Comparison of ENCODE assay signal across 30 cellular contexts in the genomic region with DNA sequence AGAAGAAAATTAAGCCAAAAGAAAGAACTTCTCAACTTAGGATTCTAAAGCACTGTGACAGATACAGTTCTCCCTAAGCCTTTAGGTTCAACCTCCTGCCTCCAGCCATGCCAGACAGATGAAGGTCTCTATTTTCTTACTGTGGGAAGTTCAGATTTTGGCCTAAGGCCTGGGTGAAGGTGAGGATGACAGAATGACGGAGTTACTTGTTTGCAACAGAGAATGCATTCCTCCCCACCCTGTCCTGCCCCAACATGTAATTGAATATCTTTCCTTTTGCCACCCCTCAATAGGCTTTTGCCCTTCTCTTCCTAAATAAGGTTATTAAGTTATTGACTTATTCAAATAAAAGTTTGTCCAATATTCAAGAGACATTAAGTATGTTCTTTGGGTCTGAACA. TPM values are rescaled to one million over a fixed set of nuclear protein-coding genes. Genes with fewer than 3 reads are reported as not detected.
"Had no signal": no experiment of that assay in that cellular context is flagged by ENCODE, and none has a peak within 500 bp of the region (broad histone marks: within the 10 kb centered on the region; RNA-seq: fewer than 3 reads in every experiment).

No MANE protein-coding gene starts in this region.

- H3K4me3 ChIP-seq: left ventricle myocardium inferior, lung, mucosa of descending colon, pancreas, prostate gland, skin epidermis, suprapubic skin, thoracic aorta, tibial artery, upper lobe of right lung had no signal

- DNase-seq: hypothalamus; immature natural killer cell; left ventricle myocardium inferior; midbrain; mucosa of descending colon; naive thymus-derived CD4-positive, alpha-beta T cell; pancreas; posterior cingulate gyrus; retina; right cardiac atrium; stimulated activated CD4-positive, alpha-beta T cell treated with anti-CD3 and anti-CD28 coated beads, Interleukin-12 subunit alpha, Interleukin-12 subunit beta, amount 100 ng/mL, for 4 hours; stimulated activated CD4-positive, alpha-beta T cell treated with anti-CD3 and anti-CD28 coated beads, Interleukin-15, amount 100 ng/mL, for 24 hours; stimulated activated CD4-positive, alpha-beta T cell treated with anti-CD3 and anti-CD28 coated beads, Interleukin-2, amount 100 ng/mL, for 24 hours; stimulated activated CD4-positive, alpha-beta T cell treated with anti-CD3 and anti-CD28 coated beads, Interleukin-4, amount 100 ng/mL, for 24 hours; stimulated activated naive CD4-positive, alpha-beta T cell; tibial artery; trophoblast cell; upper lobe of right lung had no signal

- H3K27me3 Mint-ChIP-seq: stimulated activated naive CD8-positive, alpha-beta T cell treated with anti-CD3 and anti-CD28 coated beads, Interleukin-15, Interleukin-2, amounts not matched to agents 100 ng/mL and 50 ng/mL, for 24 hours had no signal

- ATAC-seq: mucosa of descending colon; naive thymus-derived CD4-positive, alpha-beta T cell; natural killer cell treated with Interleukin-12 subunit alpha and Interleukin-12 subunit beta and Interleukin-15 and Interleukin-18, amount 100 ng/mL, for 72 hours; pancreas; right cardiac atrium; sciatic nerve; stimulated activated effector memory CD8-positive, alpha-beta T cell treated with anti-CD3 and anti-CD28 coated beads, Interleukin-12 subunit alpha, Interleukin-12 subunit beta, amount 100 ng/mL, for 72 hours; upper lobe of right lung had no signal

- H3K4me1 Mint-ChIP-seq: immature natural killer cell had no signal

- H3K27me3 ChIP-seq: suprapubic skin, tibial artery, upper lobe of right lung had no signal

- H3K9me3 ChIP-seq: left ventricle myocardium inferior, mucosa of descending colon, pancreas, prostate gland, suprapubic skin, thoracic aorta, tibial artery, upper lobe of right lung had no signal

- H3K4me3 Mint-ChIP-seq: immature natural killer cell; memory B cell; naive thymus-derived CD4-positive, alpha-beta T cell; natural killer cell treated with Interleukin-12 subunit alpha and Interleukin-12 subunit beta and Interleukin-15 and Interleukin-18, amount 100 ng/mL, for 72 hours; stimulated activated effector memory CD8-positive, alpha-beta T cell treated with anti-CD3 and anti-CD28 coated beads, Interleukin-12 subunit alpha, Interleukin-12 subunit beta, amount 100 ng/mL, for 72 hours; stimulated activated naive CD8-positive, alpha-beta T cell treated with anti-CD3 and anti-CD28 coated beads, Interleukin-15, Interleukin-2, amounts not matched to agents 100 ng/mL and 50 ng/mL, for 24 hours had no signal

- FAIRE-seq: islet of Langerhans, pancreas, urothelium cell line had no signal

- H3K27ac ChIP-seq: left ventricle myocardium inferior, pancreas, prostate gland, skin epidermis, suprapubic skin, thoracic aorta, tibial artery, upper lobe of right lung had no signal

- H3K4me1 ChIP-seq: left ventricle myocardium inferior, pancreas, prostate gland, tibial artery, upper lobe of right lung had no signal

- H3K36me3 ChIP-seq: left ventricle myocardium inferior, pancreas, prostate gland, suprapubic skin, thoracic aorta, tibial artery, upper lobe of right lung had no signal

- H3K9me3 Mint-ChIP-seq: immature natural killer cell; memory B cell; naive thymus-derived CD4-positive, alpha-beta T cell; natural killer cell treated with Interleukin-12 subunit alpha and Interleukin-12 subunit beta and Interleukin-15 and Interleukin-18, amount 100 ng/mL, for 72 hours; stimulated activated effector memory CD8-positive, alpha-beta T cell treated with anti-CD3 and anti-CD28 coated beads, Interleukin-12 subunit alpha, Interleukin-12 subunit beta, amount 100 ng/mL, for 72 hours; stimulated activated naive CD8-positive, alpha-beta T cell treated with anti-CD3 and anti-CD28 coated beads, Interleukin-15, Interleukin-2, amounts not matched to agents 100 ng/mL and 50 ng/mL, for 24 hours had no signal

- H3K27ac Mint-ChIP-seq: immature natural killer cell; memory B cell; naive thymus-derived CD4-positive, alpha-beta T cell; natural killer cell treated with Interleukin-12 subunit alpha and Interleukin-12 subunit beta and Interleukin-15 and Interleukin-18, amount 100 ng/mL, for 72 hours; stimulated activated effector memory CD8-positive, alpha-beta T cell treated with anti-CD3 and anti-CD28 coated beads, Interleukin-12 subunit alpha, Interleukin-12 subunit beta, amount 100 ng/mL, for 72 hours; stimulated activated naive CD8-positive, alpha-beta T cell treated with anti-CD3 and anti-CD28 coated beads, Interleukin-15, Interleukin-2, amounts not matched to agents 100 ng/mL and 50 ng/mL, for 24 hours had no signal

- H3K36me3 Mint-ChIP-seq: immature natural killer cell; memory B cell; naive thymus-derived CD4-positive, alpha-beta T cell; natural killer cell treated with Interleukin-12 subunit alpha and Interleukin-12 subunit beta and Interleukin-15 and Interleukin-18, amount 100 ng/mL, for 72 hours; stimulated activated effector memory CD8-positive, alpha-beta T cell treated with anti-CD3 and anti-CD28 coated beads, Interleukin-12 subunit alpha, Interleukin-12 subunit beta, amount 100 ng/mL, for 72 hours had no signal

RNA-seq across cellular contexts. Expression of a gene that starts 25.6 kb away (rescaled TPM):
- total RNA-seq: natural killer cell treated with Interleukin-12 subunit alpha and Interleukin-12 subunit beta and Interleukin-15 and Interleukin-18, amount 100 ng/mL, for 72 hours had no signal
